Comparison of ENCODE assay signal across 25 cellular contexts in genomic region chr12:69150796-69151127, GRCh38.
"Had no signal": no experiment of that assay in that cellular context is flagged by ENCODE, and none has a peak within 500 bp of the region (broad histone marks: within the 10 kb centered on the region; RNA-seq: fewer than 3 reads in every experiment).

No MANE protein-coding gene starts in this region.

- H3K4me1 ChIP-seq: left ventricle myocardium inferior, uterus had no signal

- H3K4me3 ChIP-seq: cardiac muscle cell, gastroesophageal sphincter, heart left ventricle, left ventricle myocardium inferior, uterus had no signal

- H3K9me3 ChIP-seq: gastroesophageal sphincter, heart left ventricle, left ventricle myocardium inferior, uterus had no signal

- H3K27ac ChIP-seq: cardiac muscle cell, gastroesophageal sphincter, heart left ventricle, left ventricle myocardium inferior had no signal

- DNase-seq: activated CD4-positive, alpha-beta T cell treated with anti-CD3 and anti-CD28 coated beads for 4 hours; activated CD4-positive, alpha-beta T cell treated with anti-CD3 and anti-CD28 coated beads, Interleukin-2, amount 50 U/mL, for 48 hours; activated CD4-positive, CD25-positive, alpha-beta regulatory T cell; activated CD8-positive, alpha-beta memory T cell treated with anti-CD3 and anti-CD28 coated beads, Interleukin-2, amount 50 U/mL, for 48 hours; activated effector memory CD4-positive, alpha-beta T cell treated with Interleukin-2 at 50 U/mL for 16 hours; activated naive CD4-positive, alpha-beta T cell treated with anti-CD3 and anti-CD28 coated beads for 36 hours; activated T-cell treated with anti-CD3 and anti-CD28 coated beads, Interleukin-2, amount 50 U/mL, for 72 hours; effector memory CD8-positive, alpha-beta T cell; heart left ventricle; kidney; left ventricle myocardium inferior; midbrain; nephron progenitor cell; posterior cingulate gyrus; retina; stimulated activated CD4-positive, alpha-beta T cell treated with anti-CD3 and anti-CD28 coated beads, Interleukin-2, amount 100 ng/mL, for 48 hours; stimulated activated CD8-positive, alpha-beta memory T cell treated with anti-CD3 and anti-CD28 coated beads, Interleukin-4, amount 100 ng/mL, for 48 hours; stimulated activated naive B cell treated with anti-CD40 and anti-IgM and Interleukin-4, amounts not matched to agents 10 μg/mL and 1 μg/mL and 100 μg/mL, for 72 hours; SW 1271; T-helper 17 cell; trophoblast cell; uterus had no signal

- ATAC-seq: activated T-cell treated with anti-CD3 and anti-CD28 coated beads, Interleukin-2, amount 50 U/mL, for 72 hours; effector memory CD8-positive, alpha-beta T cell; esophagus mucosa; gastroesophageal sphincter; stimulated activated naive B cell treated with anti-CD40 and anti-IgM and Interleukin-4, amounts not matched to agents 10 μg/mL and 1 μg/mL and 100 μg/mL, for 72 hours; T-helper 17 cell had no signal

- H3K27me3 ChIP-seq: cardiac muscle cell, gastroesophageal sphincter, heart left ventricle, uterus had no signal

- H3K36me3 ChIP-seq: cardiac muscle cell, gastroesophageal sphincter, heart left ventricle, left ventricle myocardium inferior, uterus had no signal
